Comparison of ENCODE assay signal across 22 cellular contexts in genomic region chr1:197750366-197750765, GRCh38.
"Had no signal": no experiment of that assay in that cellular context is flagged by ENCODE, and none has a peak within 500 bp of the region (broad histone marks: within the 10 kb centered on the region; RNA-seq: fewer than 3 reads in every experiment).

No MANE protein-coding gene starts in this region.

- H3K4me2 ChIP-seq: neural progenitor cell had no signal

- H2AFZ ChIP-seq: neural progenitor cell had no signal

- H3K4me3 Mint-ChIP-seq: naive thymus-derived CD8-positive, alpha-beta T cell; neural progenitor cell had no signal

- H3K9me3 Mint-ChIP-seq: naive thymus-derived CD8-positive, alpha-beta T cell had no signal

- ATAC-seq: esophagus mucosa; heart left ventricle; left colon; left ventricle myocardium superior; naive thymus-derived CD8-positive, alpha-beta T cell; right cardiac atrium had no signal

- DNase-seq: cortex of kidney; effector memory CD4-positive, alpha-beta T cell; heart left ventricle; hippocampal formation; left colon; left ventricle myocardium superior; mesendoderm; naive thymus-derived CD8-positive, alpha-beta T cell; nucleus accumbens; ovary; right cardiac atrium; stimulated activated CD4-positive, alpha-beta T cell treated with anti-CD3 and anti-CD28 coated beads, Interleukin-4, amount 100 ng/mL, for 1 hour; stimulated activated naive CD4-positive, alpha-beta T cell; stomach; substantia nigra; transverse colon had no signal

- H3K9ac ChIP-seq: neural progenitor cell had no signal

- H3K4me1 ChIP-seq: neural progenitor cell, transverse colon had no signal

- H3K9me3 ChIP-seq: ovary, stomach, thoracic aorta, transverse colon had no signal

- FAIRE-seq: endometrium, frontal cortex had no signal

- H3K36me3 ChIP-seq: heart left ventricle, neural progenitor cell, ovary, stomach, thoracic aorta, transverse colon had no signal

- H3K4me1 Mint-ChIP-seq: neural progenitor cell had no signal

- H3K27ac Mint-ChIP-seq: neural progenitor cell had no signal

- H3K27me3 ChIP-seq: heart left ventricle, neural progenitor cell, ovary, stomach, transverse colon had no signal

- H3K27ac ChIP-seq: heart left ventricle, neural progenitor cell, ovary, stomach, thoracic aorta, transverse colon had no signal

- H3K4me3 ChIP-seq: heart left ventricle, lung, neural progenitor cell, ovary, stomach, thoracic aorta, transverse colon had no signal
